In the genomic region with DNA sequence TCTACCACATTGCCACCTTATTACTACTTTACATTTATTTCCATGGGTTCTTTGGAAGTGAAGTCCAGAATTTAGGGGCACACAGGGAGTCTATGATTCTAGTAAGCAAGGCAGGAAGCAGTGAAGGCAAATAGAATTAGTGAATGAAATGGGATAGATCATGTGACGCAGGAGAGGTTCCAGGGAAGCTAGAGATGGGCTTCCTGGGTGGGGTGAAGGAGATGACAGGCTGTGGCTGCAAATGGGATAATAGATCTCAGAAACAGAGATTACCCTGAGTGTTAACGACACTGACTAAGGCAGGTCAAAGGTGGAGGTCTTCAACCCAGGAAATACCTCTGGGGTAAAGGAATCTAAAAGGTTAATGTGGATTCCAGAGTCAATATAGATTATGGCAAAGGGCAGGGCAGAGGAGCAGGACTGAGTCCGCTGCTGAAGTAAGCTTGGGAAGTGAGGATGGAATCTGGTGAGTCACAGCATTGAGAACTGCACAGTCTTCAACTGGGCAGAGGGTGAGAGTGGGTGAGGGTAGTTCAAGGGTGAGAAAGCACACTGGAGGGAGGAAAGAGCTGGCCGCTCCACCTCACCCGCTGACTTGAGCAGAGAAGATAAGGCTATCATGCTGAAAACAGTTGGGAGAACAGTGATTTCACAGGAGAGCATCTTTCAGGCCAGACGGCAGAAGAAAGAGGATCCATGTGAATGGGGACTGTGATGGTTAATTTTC, we compare ENCODE assay signal across 1 cellular context.
TF ChIP-seq lines count a peak whose summit lies in the region.

No MANE protein-coding gene starts in this region.

TF ChIP-seq in K562, 482 proteins besides CTCF, POLR2A, EP300 and RAD21 (continued from another document and continues in another):
- TF ChIP-seq, protein P1, sequence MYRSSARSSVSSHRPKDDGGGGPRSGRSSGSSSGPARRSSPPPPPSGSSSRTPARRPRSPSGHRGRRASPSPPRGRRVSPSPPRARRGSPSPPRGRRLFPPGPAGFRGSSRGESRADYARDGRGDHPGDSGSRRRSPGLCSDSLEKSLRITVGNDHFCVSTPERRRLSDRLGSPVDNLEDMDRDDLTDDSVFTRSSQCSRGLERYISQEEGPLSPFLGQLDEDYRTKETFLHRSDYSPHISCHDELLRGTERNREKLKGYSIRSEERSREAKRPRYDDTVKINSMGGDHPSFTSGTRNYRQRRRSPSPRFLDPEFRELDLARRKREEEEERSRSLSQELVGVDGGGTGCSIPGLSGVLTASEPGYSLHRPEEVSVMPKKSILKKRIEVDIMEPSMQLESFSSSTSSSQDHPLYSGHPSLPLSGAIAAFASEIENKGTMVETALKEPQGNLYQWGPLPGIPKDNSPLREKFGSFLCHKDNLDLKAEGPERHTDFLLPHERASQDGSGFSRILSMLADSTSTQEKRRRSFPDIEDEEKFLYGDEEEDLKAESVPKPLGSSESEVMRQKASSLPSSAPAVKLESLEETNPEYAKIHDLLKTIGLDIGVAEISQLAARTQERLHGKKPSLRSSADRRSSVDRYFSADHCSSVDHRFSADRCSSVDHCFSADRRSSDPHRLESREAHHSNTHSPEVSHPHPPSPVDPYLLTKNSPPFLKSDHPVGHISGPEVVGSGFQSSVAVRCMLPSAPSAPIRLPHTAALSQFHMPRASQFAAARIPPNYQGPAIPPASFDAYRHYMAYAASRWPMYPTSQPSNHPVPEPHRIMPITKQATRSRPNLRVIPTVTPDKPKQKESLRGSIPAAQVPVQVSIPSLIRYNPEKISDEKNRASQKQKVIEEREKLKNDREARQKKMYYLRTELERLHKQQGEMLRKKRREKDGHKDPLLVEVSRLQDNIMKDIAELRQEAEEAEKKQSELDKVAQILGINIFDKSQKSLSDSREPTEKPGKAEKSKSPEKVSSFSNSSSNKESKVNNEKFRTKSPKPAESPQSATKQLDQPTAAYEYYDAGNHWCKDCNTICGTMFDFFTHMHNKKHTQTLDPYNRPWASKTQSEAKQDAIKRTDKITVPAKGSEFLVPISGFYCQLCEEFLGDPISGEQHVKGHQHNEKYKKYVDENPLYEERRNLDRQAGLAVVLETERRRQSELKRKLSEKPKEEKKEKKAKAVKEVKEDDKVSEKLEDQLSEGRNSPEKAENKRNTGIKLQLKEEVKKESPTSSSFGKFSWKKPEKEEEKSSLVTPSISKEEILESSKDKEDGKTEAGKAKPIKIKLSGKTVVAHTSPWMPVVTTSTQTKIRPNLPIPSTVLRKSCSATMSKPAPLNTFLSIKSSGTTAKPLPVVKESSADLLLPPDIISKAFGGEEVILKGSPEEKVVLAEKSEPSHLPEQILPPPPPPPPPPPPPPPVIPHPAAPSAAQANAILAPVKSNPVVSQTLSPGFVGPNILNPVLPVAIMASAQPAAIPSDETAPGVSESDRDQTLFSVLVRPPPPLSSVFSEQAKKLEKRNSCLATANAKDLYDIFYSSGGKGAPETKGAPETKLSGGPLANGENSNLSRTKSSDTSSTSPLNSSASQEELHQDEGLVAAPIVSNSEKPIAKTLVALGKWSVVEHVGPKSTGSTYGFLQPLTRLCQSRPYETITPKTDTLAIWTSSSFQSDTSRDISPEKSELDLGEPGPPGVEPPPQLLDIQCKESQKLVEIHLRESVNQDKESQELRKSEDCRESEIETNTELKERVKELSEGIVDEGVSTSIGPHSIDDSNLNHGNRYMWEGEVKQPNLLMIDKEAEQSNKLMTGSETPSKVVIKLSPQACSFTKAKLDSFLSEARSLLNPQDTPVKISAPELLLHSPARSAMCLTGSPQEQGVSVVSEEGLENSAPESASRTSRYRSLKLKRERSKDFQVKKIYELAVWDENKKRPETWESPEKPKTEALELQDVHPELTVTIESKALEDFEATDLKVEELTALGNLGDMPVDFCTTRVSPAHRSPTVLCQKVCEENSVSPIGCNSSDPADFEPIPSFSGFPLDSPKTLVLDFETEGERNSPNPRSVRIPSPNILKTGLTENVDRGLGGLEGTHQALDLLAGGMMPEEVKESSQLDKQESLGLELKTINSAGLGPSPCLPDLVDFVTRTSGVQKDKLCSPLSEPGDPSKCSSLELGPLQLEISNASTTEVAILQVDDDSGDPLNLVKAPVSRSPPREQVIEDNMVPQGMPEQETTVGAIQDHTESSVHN (IDR thresholded peaks at IDR 0.05; ENCODE audit: borderline replicate concordance in 1 of 2, low read depth in 1 of 2) = peak in 1 of 2 experiments; percentile 35; a peak in 1 of 4 replicates
- peak; percentile 93 for TF ChIP-seq PML (IDR thresholded peaks at IDR 0.05; ENCODE audit: low read length)
- peak; percentile 36; the same call in 1 of the 2 replicates for TF ChIP-seq GATAD2B (IDR thresholded peaks at IDR 0.05; ENCODE audit: borderline replicate concordance)
- peak; percentile 42; the same call in 1 of the 2 replicates for TF ChIP-seq NCOA1 (IDR thresholded peaks at IDR 0.05; ENCODE audit: low read depth)
- TF ChIP-seq JUND (IDR thresholded peaks at IDR 0.05; ENCODE audit: borderline replicate concordance, low read depth, low read length) = peak; percentile 69
- TF ChIP-seq JUND (tag; IDR thresholded peaks at IDR 0.05; ENCODE audit: borderline replicate concordance, low read depth, low read length) = peak; percentile 48; the same call in 1 of the 3 replicates
- TF ChIP-seq NCOR1 (IDR thresholded peaks at IDR 0.05) = peak; percentile 95
- TF ChIP-seq, protein P2, sequence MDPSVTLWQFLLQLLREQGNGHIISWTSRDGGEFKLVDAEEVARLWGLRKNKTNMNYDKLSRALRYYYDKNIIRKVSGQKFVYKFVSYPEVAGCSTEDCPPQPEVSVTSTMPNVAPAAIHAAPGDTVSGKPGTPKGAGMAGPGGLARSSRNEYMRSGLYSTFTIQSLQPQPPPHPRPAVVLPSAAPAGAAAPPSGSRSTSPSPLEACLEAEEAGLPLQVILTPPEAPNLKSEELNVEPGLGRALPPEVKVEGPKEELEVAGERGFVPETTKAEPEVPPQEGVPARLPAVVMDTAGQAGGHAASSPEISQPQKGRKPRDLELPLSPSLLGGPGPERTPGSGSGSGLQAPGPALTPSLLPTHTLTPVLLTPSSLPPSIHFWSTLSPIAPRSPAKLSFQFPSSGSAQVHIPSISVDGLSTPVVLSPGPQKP (CRISPR knock-in tag; IDR thresholded peaks at IDR 0.05) = no peak
- peak; percentile 54 for TF ChIP-seq CREM (IDR thresholded peaks at IDR 0.05; ENCODE audit: low read depth)
- TF ChIP-seq, protein P3, sequence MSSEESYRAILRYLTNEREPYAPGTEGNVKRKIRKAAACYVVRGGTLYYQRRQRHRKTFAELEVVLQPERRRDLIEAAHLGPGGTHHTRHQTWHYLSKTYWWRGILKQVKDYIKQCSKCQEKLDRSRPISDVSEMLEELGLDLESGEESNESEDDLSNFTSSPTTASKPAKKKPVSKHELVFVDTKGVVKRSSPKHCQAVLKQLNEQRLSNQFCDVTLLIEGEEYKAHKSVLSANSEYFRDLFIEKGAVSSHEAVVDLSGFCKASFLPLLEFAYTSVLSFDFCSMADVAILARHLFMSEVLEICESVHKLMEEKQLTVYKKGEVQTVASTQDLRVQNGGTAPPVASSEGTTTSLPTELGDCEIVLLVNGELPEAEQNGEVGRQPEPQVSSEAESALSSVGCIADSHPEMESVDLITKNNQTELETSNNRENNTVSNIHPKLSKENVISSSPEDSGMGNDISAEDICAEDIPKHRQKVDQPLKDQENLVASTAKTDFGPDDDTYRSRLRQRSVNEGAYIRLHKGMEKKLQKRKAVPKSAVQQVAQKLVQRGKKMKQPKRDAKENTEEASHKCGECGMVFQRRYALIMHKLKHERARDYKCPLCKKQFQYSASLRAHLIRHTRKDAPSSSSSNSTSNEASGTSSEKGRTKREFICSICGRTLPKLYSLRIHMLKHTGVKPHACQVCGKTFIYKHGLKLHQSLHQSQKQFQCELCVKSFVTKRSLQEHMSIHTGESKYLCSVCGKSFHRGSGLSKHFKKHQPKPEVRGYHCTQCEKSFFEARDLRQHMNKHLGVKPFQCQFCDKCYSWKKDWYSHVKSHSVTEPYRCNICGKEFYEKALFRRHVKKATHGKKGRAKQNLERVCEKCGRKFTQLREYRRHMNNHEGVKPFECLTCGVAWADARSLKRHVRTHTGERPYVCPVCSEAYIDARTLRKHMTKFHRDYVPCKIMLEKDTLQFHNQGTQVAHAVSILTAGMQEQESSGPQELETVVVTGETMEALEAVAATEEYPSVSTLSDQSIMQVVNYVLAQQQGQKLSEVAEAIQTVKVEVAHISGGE (CRISPR knock-in tag; IDR thresholded peaks at IDR 0.05) = 0 out of 6 replicates have a peak, but pooled peaks of 1 of the 3 experiments have one; percentile 16
- TF ChIP-seq HDAC1 (IDR thresholded peaks at IDR 0.05) = peak; percentile 79 to 99; a peak in 3 of 4 replicates
- TF ChIP-seq, protein P4, sequence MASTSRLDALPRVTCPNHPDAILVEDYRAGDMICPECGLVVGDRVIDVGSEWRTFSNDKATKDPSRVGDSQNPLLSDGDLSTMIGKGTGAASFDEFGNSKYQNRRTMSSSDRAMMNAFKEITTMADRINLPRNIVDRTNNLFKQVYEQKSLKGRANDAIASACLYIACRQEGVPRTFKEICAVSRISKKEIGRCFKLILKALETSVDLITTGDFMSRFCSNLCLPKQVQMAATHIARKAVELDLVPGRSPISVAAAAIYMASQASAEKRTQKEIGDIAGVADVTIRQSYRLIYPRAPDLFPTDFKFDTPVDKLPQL (IDR thresholded peaks at IDR 0.05; ENCODE audit: extremely low read depth, insufficient read length) = no peak
- no peak for TF ChIP-seq ZNF384 (IDR thresholded peaks at IDR 0.05; ENCODE audit: low read depth, low read length)
- peak; percentile 96 for TF ChIP-seq KLF16 (IDR thresholded peaks at IDR 0.05)
- peak; percentile 64; the same call in 1 of the 2 replicates for TF ChIP-seq DMBX1 (CRISPR knock-in tag; IDR thresholded peaks at IDR 0.05; ENCODE audit: borderline replicate concordance)
- no peak for TF ChIP-seq NR4A1 (CRISPR knock-in tag; IDR thresholded peaks at IDR 0.05)
- no peak for TF ChIP-seq NR4A1 (tag; IDR thresholded peaks at IDR 0.05)
- no peak for TF ChIP-seq YY1 (IDR thresholded peaks at IDR 0.05; ENCODE audit: borderline replicate concordance in 1 of 3, control insufficient read depth in 1 of 3, extremely low read depth in 1 of 3, insufficient read depth in 3 of 3, insufficient read length in 1 of 3, insufficient replicate concordance in 2 of 3, low read depth in 1 of 3, low read length in 2 of 3)
- TF ChIP-seq, protein P5, sequence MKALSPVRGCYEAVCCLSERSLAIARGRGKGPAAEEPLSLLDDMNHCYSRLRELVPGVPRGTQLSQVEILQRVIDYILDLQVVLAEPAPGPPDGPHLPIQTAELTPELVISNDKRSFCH (CRISPR knock-in tag; IDR thresholded peaks at IDR 0.05) = no peak
- TF ChIP-seq, protein P5 (tag; IDR thresholded peaks at IDR 0.05) = peak; percentile 66; the same call in 1 of the 2 replicates
- peak; percentile 11; the same call in 1 of the 2 replicates for TF ChIP-seq ZFX (CRISPR knock-in tag; IDR thresholded peaks at IDR 0.05)
- peak; percentile 94 for TF ChIP-seq TAL1 (IDR thresholded peaks at IDR 0.05)
- TF ChIP-seq, protein P6, sequence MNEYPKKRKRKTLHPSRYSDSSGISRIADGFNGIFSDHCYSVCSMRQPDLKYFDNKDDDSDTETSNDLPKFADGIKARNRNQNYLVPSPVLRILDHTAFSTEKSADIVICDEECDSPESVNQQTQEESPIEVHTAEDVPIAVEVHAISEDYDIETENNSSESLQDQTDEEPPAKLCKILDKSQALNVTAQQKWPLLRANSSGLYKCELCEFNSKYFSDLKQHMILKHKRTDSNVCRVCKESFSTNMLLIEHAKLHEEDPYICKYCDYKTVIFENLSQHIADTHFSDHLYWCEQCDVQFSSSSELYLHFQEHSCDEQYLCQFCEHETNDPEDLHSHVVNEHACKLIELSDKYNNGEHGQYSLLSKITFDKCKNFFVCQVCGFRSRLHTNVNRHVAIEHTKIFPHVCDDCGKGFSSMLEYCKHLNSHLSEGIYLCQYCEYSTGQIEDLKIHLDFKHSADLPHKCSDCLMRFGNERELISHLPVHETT (CRISPR knock-in tag; conservative IDR thresholded peaks at IDR 0.05 in 1 of 2, IDR thresholded peaks at IDR 0.05 in 1 of 2) = 0 out of 4 replicates have a peak, but pooled peaks of 1 of the 2 experiments have one; percentile 48
- peak; percentile 95 for TF ChIP-seq POLR2AphosphoS5 (IDR thresholded peaks at IDR 0.05; ENCODE audit: control insufficient read depth, insufficient read depth, low read depth, low read length)
- TF ChIP-seq SMARCA4 (IDR thresholded peaks at IDR 0.05) = peak; percentile 85
- peak; percentile 98 for TF ChIP-seq HDAC2 (IDR thresholded peaks at IDR 0.05)
- TF ChIP-seq ZNF197 (CRISPR knock-in tag; IDR thresholded peaks at IDR 0.05; ENCODE audit: low read depth) = no peak
- TF ChIP-seq CBFA2T3 (IDR thresholded peaks at IDR 0.05) = peak; percentile 99
- TF ChIP-seq TEAD4 (IDR thresholded peaks at IDR 0.05; ENCODE audit: low read length) = peak; percentile 97
- TF ChIP-seq TEAD4 (CRISPR knock-in tag; IDR thresholded peaks at IDR 0.05; ENCODE audit: borderline replicate concordance) = no peak
- peak; percentile 54; the same call in 1 of the 2 replicates for TF ChIP-seq NBN (IDR thresholded peaks at IDR 0.05; ENCODE audit: low read depth)
- TF ChIP-seq MEIS2 (IDR thresholded peaks at IDR 0.05; ENCODE audit: partially characterized antibody) = peak; percentile 40
- peak; percentile 28; the same call in 1 of the 2 replicates for TF ChIP-seq NFE2 (IDR thresholded peaks at IDR 0.05; ENCODE audit: low read depth)
- TF ChIP-seq, protein P7, sequence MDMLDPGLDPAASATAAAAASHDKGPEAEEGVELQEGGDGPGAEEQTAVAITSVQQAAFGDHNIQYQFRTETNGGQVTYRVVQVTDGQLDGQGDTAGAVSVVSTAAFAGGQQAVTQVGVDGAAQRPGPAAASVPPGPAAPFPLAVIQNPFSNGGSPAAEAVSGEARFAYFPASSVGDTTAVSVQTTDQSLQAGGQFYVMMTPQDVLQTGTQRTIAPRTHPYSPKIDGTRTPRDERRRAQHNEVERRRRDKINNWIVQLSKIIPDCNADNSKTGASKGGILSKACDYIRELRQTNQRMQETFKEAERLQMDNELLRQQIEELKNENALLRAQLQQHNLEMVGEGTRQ (CRISPR knock-in tag; IDR thresholded peaks at IDR 0.05) = peak; percentile 55
- TF ChIP-seq HSF4 (CRISPR knock-in tag; IDR thresholded peaks at IDR 0.05; ENCODE audit: borderline replicate concordance) = 0 out of 2 replicates have a peak, but pooled peaks have one; percentile 33
- peak; percentile 71; the same call in 1 of the 2 replicates for TF ChIP-seq HLTF (IDR thresholded peaks at IDR 0.05)
- TF ChIP-seq KLF1 (tag; IDR thresholded peaks at IDR 0.05) = no peak
- 0 out of 2 replicates have a peak, but pooled peaks have one; percentile 50 for TF ChIP-seq HMG20A (CRISPR knock-in tag; conservative IDR thresholded peaks at IDR 0.05)
- TF ChIP-seq, protein P8, sequence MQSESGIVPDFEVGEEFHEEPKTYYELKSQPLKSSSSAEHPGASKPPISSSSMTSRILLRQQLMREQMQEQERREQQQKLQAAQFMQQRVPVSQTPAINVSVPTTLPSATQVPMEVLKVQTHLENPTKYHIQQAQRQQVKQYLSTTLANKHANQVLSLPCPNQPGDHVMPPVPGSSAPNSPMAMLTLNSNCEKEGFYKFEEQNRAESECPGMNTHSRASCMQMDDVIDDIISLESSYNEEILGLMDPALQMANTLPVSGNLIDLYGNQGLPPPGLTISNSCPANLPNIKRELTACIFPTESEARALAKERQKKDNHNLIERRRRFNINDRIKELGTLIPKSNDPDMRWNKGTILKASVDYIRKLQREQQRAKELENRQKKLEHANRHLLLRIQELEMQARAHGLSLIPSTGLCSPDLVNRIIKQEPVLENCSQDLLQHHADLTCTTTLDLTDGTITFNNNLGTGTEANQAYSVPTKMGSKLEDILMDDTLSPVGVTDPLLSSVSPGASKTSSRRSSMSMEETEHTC (IDR thresholded peaks at IDR 0.05) = 0 out of 2 replicates have a peak, but pooled peaks have one; percentile 33
- peak; percentile 41 for TF ChIP-seq SMAD1 (IDR thresholded peaks at IDR 0.05; ENCODE audit: low read depth, low read length, partially characterized antibody)
- peak; percentile 89 for TF ChIP-seq MTA2 (IDR thresholded peaks at IDR 0.05; ENCODE audit: low read depth)
- no peak for TF ChIP-seq ZNF23 (CRISPR knock-in tag; IDR thresholded peaks at IDR 0.05)
- TF ChIP-seq ZNF311 (CRISPR knock-in tag; IDR thresholded peaks at IDR 0.05) = no peak
